In the genomic region with DNA sequence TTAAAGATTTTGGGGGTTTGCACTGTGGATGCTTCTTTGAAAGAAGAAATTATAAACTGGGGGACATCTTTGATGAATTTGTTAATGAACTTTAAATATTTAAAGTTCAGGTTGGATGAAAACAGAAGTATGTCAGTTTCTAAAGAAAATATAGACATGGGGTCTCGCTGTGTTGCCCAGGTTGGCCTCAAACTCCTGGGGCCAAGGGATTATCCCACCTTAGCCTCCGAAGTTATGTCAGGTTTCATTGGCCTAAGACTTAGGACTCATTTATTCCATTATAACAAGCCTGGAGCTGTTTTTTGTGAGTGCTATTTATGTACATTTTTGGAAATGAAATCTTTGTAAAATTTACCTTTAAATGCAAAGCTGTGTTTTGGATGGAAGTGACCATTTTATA, we compare ENCODE assay signal across 13 cellular contexts. TPM values are rescaled to one million over a fixed set of nuclear protein-coding genes. Genes with fewer than 3 reads are reported as not detected.
A peak's percentile ranks its signal among the peaks of the same experiment; 100 is the strongest.
DNase-seq lines count a peak whose midpoint lies in the region; ATAC-seq and TF ChIP-seq lines count a peak whose summit lies in the region.
"Had no signal": no experiment of that assay in that cellular context is flagged by ENCODE, and none has a peak within 500 bp of the region (broad histone marks: within the 10 kb centered on the region; RNA-seq: fewer than 3 reads in every experiment).

No MANE protein-coding gene starts in this region.

- no peak overlapping the region for H2AFZ ChIP-seq in mammary epithelial cell (ENCODE audit: low read depth, low read length)
- H2AFZ ChIP-seq in trophoblast cell (ENCODE audit: insufficient read depth, low read length, poor library complexity) = no peak overlapping the region
- H2AFZ ChIP-seq in H9 (ENCODE audit: low read length) = no peak overlapping the region

- no peak overlapping the region for H4K12ac ChIP-seq in trophoblast cell (ENCODE audit: low read depth, low read length)

- no peak overlapping the region for H2BK120ac ChIP-seq in trophoblast cell (ENCODE audit: insufficient read depth, low read length, poor library complexity)
- no peak overlapping the region for H2BK120ac ChIP-seq in H9 (ENCODE audit: low read depth, low read length, poor library complexity, severe bottlenecking)

- H3K36me3 Mint-ChIP-seq in activated T-cell treated with anti-CD3 and anti-CD28 coated beads, Interleukin-2, amount 50 U/mL, for 24 hours (ENCODE audit: low read depth) = peaks cover 36% of the 10 kb centered on the region
- no peaks in the 10 kb centered on the region; a peak in 1 of 7 replicates for H3K36me3 Mint-ChIP-seq in H9 (ENCODE audit: insufficient read depth in 1 of 3, low read depth in 3 of 3)

- no peaks in the 10 kb centered on the region for H4K20me1 ChIP-seq in mammary epithelial cell (ENCODE audit: insufficient read depth, low read length)
- no peaks in the 10 kb centered on the region for H4K20me1 ChIP-seq in H9 (ENCODE audit: control insufficient read depth, insufficient read depth, insufficient read length)

- no peaks in the 10 kb centered on the region for H3K9me3 Mint-ChIP-seq in activated T-cell treated with anti-CD3 and anti-CD28 coated beads, Interleukin-2, amount 50 U/mL, for 24 hours
- no peaks in the 10 kb centered on the region for H3K9me3 Mint-ChIP-seq in H9

- H3K23ac ChIP-seq in trophoblast cell (ENCODE audit: low read length) = no peak overlapping the region
- no peak overlapping the region for H3K23ac ChIP-seq in H9 (ENCODE audit: insufficient read length, low read depth, low read length)

- dilution Hi-C loops in mammary epithelial cell (cut with HindIII; ENCODE audit: low sequenced_read_pairs) = loop anchor here (5.0 kb wide), 1 partner anchor 66 kb away; no protein-coding TSS in a partner anchor

- no peaks in the 10 kb centered on the region for H3K36me3 ChIP-seq in mammary epithelial cell (ENCODE audit: insufficient read depth, low read length)
- no peaks in the 10 kb centered on the region for H3K36me3 ChIP-seq in trophoblast cell (ENCODE audit: control insufficient read depth in 1 of 2, insufficient read depth in 2 of 2, low read length in 2 of 2)
- H3K36me3 ChIP-seq: cardiac muscle cell, esophagus muscularis mucosa, upper lobe of right lung had no signal

- peak overlapping the region; percentile 77 for H3K27ac ChIP-seq in mammary epithelial cell (ENCODE audit: insufficient read depth, low read depth, low read length)
- H3K27ac ChIP-seq in trophoblast cell (ENCODE audit: low read depth, low read length) = no peak overlapping the region
- H3K27ac ChIP-seq in H9 (ENCODE audit: insufficient read length, low read depth, low read length) = no peak overlapping the region
- H3K27ac ChIP-seq: cardiac muscle cell had no signal

- DNase-seq in activated T-cell treated with anti-CD3 and anti-CD28 coated beads, Interleukin-2, amount 50 U/mL, for 24 hours = no peak
- no peak for DNase-seq in activated T-cell treated with anti-CD3 and anti-CD28 coated beads, Interleukin-2, amount 50 U/mL, for 1 hour
- DNase-seq in NB4 (ENCODE audit: low read depth) = no peak
- no peak for DNase-seq in mammary epithelial cell
- DNase-seq in trophoblast cell = no peak
- no peak for DNase-seq in GOT3 (lab: John Stamatoyannopoulos, UW)
- DNase-seq in H9 = no peak
- DNase-seq: KBM-7, NCI-H2107, upper lobe of right lung had no signal

- intact Hi-C loops in mammary epithelial cell (cut with micrococcal nuclease) = loop anchor here (2.0 kb wide), 1 partner anchor 15 kb away; no protein-coding TSS in a partner anchor

- H3K14ac ChIP-seq in trophoblast cell (ENCODE audit: low read length) = no peak overlapping the region
- no peak overlapping the region for H3K14ac ChIP-seq in H9 (ENCODE audit: insufficient read depth, low read length)

- H3K4me2 ChIP-seq in mammary epithelial cell (ENCODE audit: insufficient read depth, low read depth, low read length) = peak overlapping the region; percentile 93
- no peak overlapping the region for H3K4me2 ChIP-seq in trophoblast cell (ENCODE audit: low read length)
- H3K4me2 ChIP-seq in H9 (ENCODE audit: insufficient read depth, insufficient read length, low read length) = no peak overlapping the region

- no peak overlapping the region for H4K5ac ChIP-seq in H9 (ENCODE audit: insufficient read length, low read depth, low read length)

- H3K79me2 ChIP-seq in mammary epithelial cell (ENCODE audit: insufficient read depth, low read length) (peaks cover 73% of the 10 kb centered on the region), trophoblast cell (ENCODE audit: control insufficient read depth, insufficient read depth, low read length, poor library complexity) (peaks cover 5% of the 10 kb centered on the region), H9 (ENCODE audit: insufficient read depth, low read length) (peaks cover 3% of the 10 kb centered on the region; the same call in 1 of the 2 replicates)

- in situ Hi-C loops in mammary epithelial cell (cut with MboI; ENCODE audit: low sequenced_read_pairs in 2 of 2) = no loop called here

- peaks cover 33% of the 10 kb centered on the region for H3K4me1 ChIP-seq in mammary epithelial cell (ENCODE audit: insufficient read depth, low read length)
- peaks cover 0 to 2% of the 10 kb centered on the region in 2 experiments for H3K4me1 ChIP-seq in trophoblast cell (ENCODE audit: control insufficient read depth in 1 of 2, insufficient read depth in 2 of 2, low read length in 2 of 2)
- peaks cover 2% of the 10 kb centered on the region; the same call in 1 of the 2 replicates for H3K4me1 ChIP-seq in H9 (ENCODE audit: insufficient read depth, low read length)

- TF ChIP-seq CTCF in NB4 (IDR thresholded peaks at IDR 0.05; ENCODE audit: low read depth, low read length) (no peak), mammary epithelial cell (conservative IDR thresholded peaks at IDR 0.05 in 1 of 2, IDR thresholded peaks at IDR 0.05 in 1 of 2; ENCODE audit: extremely low read depth in 1 of 2, insufficient read depth in 1 of 2, low read depth in 1 of 2, low read length in 2 of 2) (no peak), H9 (conservative IDR thresholded peaks at IDR 0.05) (no peak)

- H2BK12ac ChIP-seq in trophoblast cell (ENCODE audit: low read length) (no peak overlapping the region), H9 (ENCODE audit: insufficient read length, low read depth, low read length) (no peak overlapping the region)

- H3K27me3 Mint-ChIP-seq in activated T-cell treated with anti-CD3 and anti-CD28 coated beads, Interleukin-2, amount 50 U/mL, for 24 hours = no peaks in the 10 kb centered on the region
- peaks cover 20% of the 10 kb centered on the region for H3K27me3 Mint-ChIP-seq in H9 (ENCODE audit: low read depth)

- no peak overlapping the region for H3K18ac ChIP-seq in trophoblast cell (ENCODE audit: low read length)
- no peak overlapping the region for H3K18ac ChIP-seq in H9 (ENCODE audit: insufficient read length, low read depth, low read length)

- peak overlapping the region; percentile 85 for H3K4me3 Mint-ChIP-seq in activated T-cell treated with anti-CD3 and anti-CD28 coated beads, Interleukin-2, amount 50 U/mL, for 24 hours
- H3K4me3 Mint-ChIP-seq in H9 = no peak overlapping the region

- no peak overlapping the region for H3K56ac ChIP-seq in H9 (ENCODE audit: insufficient read length, low read depth, low read length)

- TF ChIP-seq POLR2A in NB4 (IDR thresholded peaks at IDR 0.05; ENCODE audit: extremely low read depth, insufficient read length) = no peak

- H2BK5ac ChIP-seq in trophoblast cell (ENCODE audit: low read depth, low read length, poor library complexity) (no peak overlapping the region), H9 (ENCODE audit: insufficient read length, low read length) (no peak overlapping the region)

- H2BK20ac ChIP-seq in H9 (ENCODE audit: low read depth, low read length, poor library complexity, severe bottlenecking) = no peak overlapping the region

- H3K9me3 ChIP-seq in mammary epithelial cell (replicated peaks; ENCODE audit: insufficient read depth, low read length) (no peaks in the 10 kb centered on the region), trophoblast cell (ENCODE audit: insufficient read depth, low read depth, low read length) (no peaks in the 10 kb centered on the region), H9 (ENCODE audit: control insufficient read depth, low read depth, low read length) (no peaks in the 10 kb centered on the region)
- H3K9me3 ChIP-seq: esophagus muscularis mucosa, upper lobe of right lung had no signal

- peak overlapping the region; percentile 81 for H3K4ac ChIP-seq in trophoblast cell (ENCODE audit: low read depth, low read length)
- H3K4ac ChIP-seq in H9 (ENCODE audit: low read depth, low read length) = no peak overlapping the region

- peaks cover 43% of the 10 kb centered on the region for H3K4me1 Mint-ChIP-seq in activated T-cell treated with anti-CD3 and anti-CD28 coated beads, Interleukin-2, amount 50 U/mL, for 24 hours (ENCODE audit: low read depth)
- H3K4me1 Mint-ChIP-seq in H9 = peaks cover 19 to 23% of the 10 kb centered on the region in 2 experiments

- H3K27me3 ChIP-seq in mammary epithelial cell (ENCODE audit: insufficient read depth, low read length) (no peaks in the 10 kb centered on the region), trophoblast cell (ENCODE audit: insufficient read depth, low read length) (no peaks in the 10 kb centered on the region), H9 (ENCODE audit: insufficient read depth, low read length) (no peaks in the 10 kb centered on the region)
- H3K27me3 ChIP-seq: cardiac muscle cell, esophagus muscularis mucosa, upper lobe of right lung had no signal

- peak overlapping the region; percentile 83 for H3K4me3 ChIP-seq in NB4 (ENCODE audit: low read depth, low read length)
- peak overlapping the region; percentile 84 to 91 (median 86) for H3K4me3 ChIP-seq in mammary epithelial cell (replicated peaks in 1 of 3; ENCODE audit: insufficient read depth in 1 of 3, low read depth in 2 of 3, low read length in 3 of 3)
- H3K4me3 ChIP-seq in trophoblast cell (ENCODE audit: low read depth, low read length) = no peak overlapping the region

- CTCF ChIA-PET in mammary epithelial cell (lab: Charles Lee; ENCODE audit: low non-redundant PET) = no interaction called here

- no TSS peak for BruUV-seq in mammary epithelial cell (replicated peaks; lab: Mats Ljungman, UMichigan)

- no peak for ATAC-seq in GM21515 (IDR thresholded peaks at IDR 0.05; ENCODE audit: unreplicated experiment)
- ATAC-seq: upper lobe of right lung had no signal

- H2AK5ac ChIP-seq in trophoblast cell (ENCODE audit: low read length) = no peak overlapping the region
- H2AK5ac ChIP-seq in H9 (ENCODE audit: insufficient read length, low read length) = no peak overlapping the region

- H4K8ac ChIP-seq in trophoblast cell (ENCODE audit: low read depth, low read length) = no peak overlapping the region
- H4K8ac ChIP-seq in H9 (replicated peaks; ENCODE audit: insufficient read length, low read depth, low read length) = no peak overlapping the region

- no peak overlapping the region for H3T11ph ChIP-seq in H9 (ENCODE audit: low read length)

- H4K91ac ChIP-seq in trophoblast cell (ENCODE audit: low read depth, low read length) = no peak overlapping the region
- no peak overlapping the region for H4K91ac ChIP-seq in H9 (ENCODE audit: insufficient read length, low read depth, low read length)

- peak overlapping the region; percentile 73 for H3K27ac Mint-ChIP-seq in activated T-cell treated with anti-CD3 and anti-CD28 coated beads, Interleukin-2, amount 50 U/mL, for 24 hours
- H3K27ac Mint-ChIP-seq in H9 = no peak overlapping the region

- WGBS in mammary epithelial cell (ENCODE audit: low coverage, missing lambda C conversion rate) = 29% methylated on average over 2 of the region's 2 CpGs
- no CpG with 5 or more reads among the region's 2 CpGs for WGBS in trophoblast cell (ENCODE audit: extremely low coverage, insufficient coverage, insufficient read length)
- no CpG with 5 or more reads among the region's 2 CpGs for WGBS in H9 (ENCODE audit: extremely low coverage, insufficient read length, low lambda C conversion rate)

- H3K9ac ChIP-seq in mammary epithelial cell (ENCODE audit: insufficient read depth, low read length) (peak overlapping the region; percentile 88), trophoblast cell (ENCODE audit: low read length) (no peak overlapping the region), H9 (ENCODE audit: extremely low read depth, insufficient read length, low read length) (no peak overlapping the region)

- H3K79me1 ChIP-seq in trophoblast cell (ENCODE audit: low read length) (peaks cover 10% of the 10 kb centered on the region), H9 (ENCODE audit: insufficient read depth, low read depth, low read length, poor library complexity, severe bottlenecking) (peaks cover 5% of the 10 kb centered on the region)

- H3K23me2 ChIP-seq in H9 (ENCODE audit: insufficient read length, low read depth, low read length, poor library complexity, severe bottlenecking) = peaks cover 16% of the 10 kb centered on the region

- no peak overlapping the region for H2BK15ac ChIP-seq in H9 (ENCODE audit: low read depth, low read length)

RNA-seq across cellular contexts. Expression of a gene that starts 2.5 kb away (rescaled TPM):
- total RNA-seq in mammary epithelial cell (10 to 100 TPM; 41.6 to 43.2 TPM), H9 (2021) (36.9 and 44.0 TPM in 2 replicates)
- 16.0 TPM for polyA plus RNA-seq in mammary epithelial cell
- 87.3 TPM for polyA minus RNA-seq in mammary epithelial cell
- 21.4 and 23.7 TPM in 2 replicates for polyA plus RNA-seq in trophoblast cell (2013)
